ENCODE assay signal across 8 cellular contexts in genomic region chr19:42201489-42202289, GRCh38. TPM values are rescaled to one million over a fixed set of nuclear protein-coding genes. Genes with fewer than 3 reads are reported as not detected.
DNase-seq lines count a peak whose midpoint lies in the region; ATAC-seq, FAIRE-seq and TF ChIP-seq lines count a peak whose summit lies in the region.

No MANE protein-coding gene starts in this region.

- H3K4me1 ChIP-seq in muscle layer of duodenum (ENCODE audit: control insufficient read depth in 1 of 2, insufficient read depth in 2 of 2, low read length in 2 of 2) = peaks cover 4% of the 10 kb centered on the region in 2 donors

- peak overlapping the region; percentile 57 for H3K27ac ChIP-seq in muscle layer of duodenum (ENCODE audit: low read length)

- H3K4me3 ChIP-seq in muscle layer of duodenum (ENCODE audit: low read depth in 1 of 2, low read length in 2 of 2) = no peak overlapping the region

- H3K9me3 ChIP-seq in muscle layer of duodenum (ENCODE audit: control insufficient read depth in 1 of 2, low read length in 2 of 2) = no peaks in the 10 kb centered on the region

- no peaks in the 10 kb centered on the region for H3K27me3 Mint-ChIP-seq in activated T-helper 2 cell treated with anti-CD3 and anti-CD28 coated beads, Interferon-gamma antibody, Interleukin-2, Interleukin-4, amounts not matched to agents 10 μg/mL and 5 μg/mL and 100 μg/mL, durations not matched to agents 14 hours and 24 hours and 36 hours (ENCODE audit: low read depth)

- H3K36me3 Mint-ChIP-seq in activated T-helper 2 cell treated with anti-CD3 and anti-CD28 coated beads, Interferon-gamma antibody, Interleukin-2, Interleukin-4, amounts not matched to agents 10 μg/mL and 5 μg/mL and 100 μg/mL, durations not matched to agents 14 hours and 24 hours and 36 hours (ENCODE audit: low read depth) = peaks cover 83% of the 10 kb centered on the region

- H3K36me3 ChIP-seq in muscle layer of duodenum (ENCODE audit: control insufficient read depth in 1 of 2, insufficient read depth in 2 of 2, low read length in 2 of 2) = peaks cover 49 to 72% of the 10 kb centered on the region in 2 donors

- no peaks in the 10 kb centered on the region for H3K9me3 Mint-ChIP-seq in activated T-helper 2 cell treated with anti-CD3 and anti-CD28 coated beads, Interferon-gamma antibody, Interleukin-2, Interleukin-4, amounts not matched to agents 10 μg/mL and 5 μg/mL and 100 μg/mL, durations not matched to agents 14 hours and 24 hours and 36 hours

- H3K4me3 Mint-ChIP-seq in activated T-helper 2 cell treated with anti-CD3 and anti-CD28 coated beads, Interferon-gamma antibody, Interleukin-2, Interleukin-4, amounts not matched to agents 10 μg/mL and 5 μg/mL and 100 μg/mL, durations not matched to agents 14 hours and 24 hours and 36 hours (ENCODE audit: low read depth) = peak overlapping the region; percentile 69

- TF ChIP-seq CTCF in GM10266 (IDR thresholded peaks at IDR 0.05; ENCODE audit: control insufficient read depth, insufficient read depth, low read depth, missing control alignments) (no peak), D721Med (IDR thresholded peaks at IDR 0.05; ENCODE audit: insufficient read depth, missing control alignments) (no peak)

- intact Hi-C loops in activated T-helper 2 cell treated with anti-CD3 and anti-CD28 coated beads, Interferon-gamma antibody, Interleukin-2, Interleukin-4, amounts not matched to agents 10 μg/mL and 5 μg/mL and 100 μg/mL, durations not matched to agents 14 hours and 24 hours and 36 hours (cut with micrococcal nuclease) = loop anchor here (1.0 to 5.0 kb wide), 2 partner anchors 16 to 96 kb away; partner anchors contain the start of gene DEDD2

- no peaks in the 10 kb centered on the region for H3K27me3 ChIP-seq in muscle layer of duodenum (ENCODE audit: low read depth, low read length)

- DNase-seq in GM10266 (ENCODE audit: extremely low spot score) (peak; percentile 85), DMS53 (lab: John Stamatoyannopoulos, UW) (no peak), D721Med (ENCODE audit: insufficient read length, low spot score) (no peak)
- peak; percentile 46 for DNase-seq in activated T-helper 2 cell treated with anti-CD3 and anti-CD28 coated beads, Interferon-gamma antibody, Interleukin-2, Interleukin-4, amounts not matched to agents 10 μg/mL and 5 μg/mL and 100 μg/mL, durations not matched to agents 14 hours and 24 hours and 36 hours (ENCODE audit: low spot score)

- peak overlapping the region; percentile 94 for H3K27ac Mint-ChIP-seq in activated T-helper 2 cell treated with anti-CD3 and anti-CD28 coated beads, Interferon-gamma antibody, Interleukin-2, Interleukin-4, amounts not matched to agents 10 μg/mL and 5 μg/mL and 100 μg/mL, durations not matched to agents 14 hours and 24 hours and 36 hours

- no peak for FAIRE-seq in D721Med (lab: Jason Lieb, UNC)

- ATAC-seq in HG03521 (IDR thresholded peaks at IDR 0.05; ENCODE audit: unreplicated experiment) = peak; percentile 38
- ATAC-seq in GM21381 (IDR thresholded peaks at IDR 0.05; ENCODE audit: unreplicated experiment) = no peak
- no peak for ATAC-seq in HG03354 (IDR thresholded peaks at IDR 0.05; ENCODE audit: poor library complexity, severe bottlenecking, unreplicated experiment)

- H3K4me1 Mint-ChIP-seq in activated T-helper 2 cell treated with anti-CD3 and anti-CD28 coated beads, Interferon-gamma antibody, Interleukin-2, Interleukin-4, amounts not matched to agents 10 μg/mL and 5 μg/mL and 100 μg/mL, durations not matched to agents 14 hours and 24 hours and 36 hours (ENCODE audit: low read depth) = peaks cover 59% of the 10 kb centered on the region

RNA-seq across cellular contexts. Expression of gene DEDD2, which starts 15.8 kb away (rescaled TPM):
- 32.1 and 33.6 TPM in 2 replicates for total RNA-seq in activated T-helper 2 cell treated with anti-CD3 and anti-CD28 coated beads, Interferon-gamma antibody, Interleukin-2, Interleukin-4, amounts not matched to agents 10 μg/mL and 5 μg/mL and 100 μg/mL, durations not matched to agents 14 hours and 24 hours and 36 hours

RNA-seq across cellular contexts. Expression of gene ZNF526, which starts 18.4 kb away (rescaled TPM):
- total RNA-seq in activated T-helper 2 cell treated with anti-CD3 and anti-CD28 coated beads, Interferon-gamma antibody, Interleukin-2, Interleukin-4, amounts not matched to agents 10 μg/mL and 5 μg/mL and 100 μg/mL, durations not matched to agents 14 hours and 24 hours and 36 hours = 17.3 and 18.4 TPM in 2 replicates

RNA-seq across cellular contexts. Expression of gene GSK3A, which starts 40.7 kb away (rescaled TPM):
- 48.0 and 52.4 TPM in 2 replicates for total RNA-seq in activated T-helper 2 cell treated with anti-CD3 and anti-CD28 coated beads, Interferon-gamma antibody, Interleukin-2, Interleukin-4, amounts not matched to agents 10 μg/mL and 5 μg/mL and 100 μg/mL, durations not matched to agents 14 hours and 24 hours and 36 hours

RNA-seq across cellular contexts. Expression of gene ERF, which starts 53.2 kb away (rescaled TPM):
- 58.4 and 59.1 TPM in 2 replicates for total RNA-seq in activated T-helper 2 cell treated with anti-CD3 and anti-CD28 coated beads, Interferon-gamma antibody, Interleukin-2, Interleukin-4, amounts not matched to agents 10 μg/mL and 5 μg/mL and 100 μg/mL, durations not matched to agents 14 hours and 24 hours and 36 hours

Comparison
In these comparisons a context has a peak if more than half of its experiments do, and no peak if none do; other contexts are left out.
1. DNase-seq: peak in GM10266 (single experiment) and activated T-helper 2 cell treated with anti-CD3 and anti-CD28 coated beads, Interferon-gamma antibody, Interleukin-2, Interleukin-4, amounts not matched to agents 10 μg/mL and 5 μg/mL and 100 μg/mL, durations not matched to agents 14 hours and 24 hours and 36 hours (single experiment); none in DMS53 (single experiment) and D721Med (single experiment).